In genomic region chr3:37887824-37888223, GRCh38 we compare ENCODE assay signal across 22 cellular contexts.
"Had no signal": no experiment of that assay in that cellular context is flagged by ENCODE, and none has a peak within 500 bp of the region (broad histone marks: within the 10 kb centered on the region; RNA-seq: fewer than 3 reads in every experiment).

No MANE protein-coding gene starts in this region.

- H3K4me3 ChIP-seq: ascending aorta, body of pancreas had no signal

- H3K9me3 Mint-ChIP-seq: activated naive CD4-positive, alpha-beta T cell treated with anti-CD3 and anti-CD28 coated beads, Interleukin-2, amount 50 U/mL, for 24 hours; activated T-cell treated with anti-CD3 and anti-CD28 coated beads, Interleukin-2, amount 50 U/mL, for 24 hours; activated T-helper 1 cell treated with anti-CD3 and anti-CD28 coated beads, Interleukin-12 subunit alpha, Interleukin-12 subunit beta, Interleukin-2, Interleukin-4 antibody, amounts not matched to agents 30 ng/mL and 10 ng/mL and 1 ng/mL, durations not matched to agents 14 hours and 24 hours and 36 hours; central memory CD8-positive, alpha-beta T cell; T-helper 1 cell treated with Interleukin-12 subunit alpha and Interleukin-12 subunit beta and Interleukin-4 antibody, amounts not matched to agents 30 μg/mL and 1 μg/mL, for 36 hours; WTC11 had no signal

- DNase-seq: activated CD4-positive, alpha-beta T cell treated with anti-CD3 and anti-CD28 coated beads for 48 hours; activated CD4-positive, alpha-beta T cell treated with anti-CD3 and anti-CD28 coated beads, Interleukin-2, amount 50 U/mL, for 4 hours; activated CD4-positive, CD25-positive, alpha-beta regulatory T cell treated with anti-CD3 and anti-CD28 coated beads, Interleukin-2, amount 50 U/mL, for 72 hours; activated CD8-positive, alpha-beta memory T cell treated with anti-CD3 and anti-CD28 coated beads, Interleukin-2, amount 10 ng/mL, durations not matched to agents 7 days and 5 days; activated effector memory CD4-positive, alpha-beta T cell treated with Interleukin-2 at 50 U/mL for 16 hours; activated naive CD4-positive, alpha-beta T cell; activated T-cell treated with anti-CD3 and anti-CD28 coated beads, Interleukin-2, amount 50 U/mL, for 24 hours; body of pancreas; KG1; NCI-H1048; NCI-H1694; NCI-H510A treated with DMSO at 0.1 percent for 48 hours; NCI-H69; NK-92 treated with Interleukin-12 subunit alpha and Interleukin-12 subunit beta, amount 100 ng/mL, for 24 hours; PC-3; SHP77 treated with DMSO at 0.1 percent for 48 hours had no signal

- H3K27me3 Mint-ChIP-seq: activated naive CD4-positive, alpha-beta T cell treated with anti-CD3 and anti-CD28 coated beads, Interleukin-2, amount 50 U/mL, for 24 hours; activated T-cell treated with anti-CD3 and anti-CD28 coated beads, Interleukin-2, amount 50 U/mL, for 24 hours had no signal

- H3K36me3 ChIP-seq: ascending aorta had no signal

- H3K27ac ChIP-seq: ascending aorta, body of pancreas had no signal

- H3K36me3 Mint-ChIP-seq: activated CD8-positive, alpha-beta memory T cell treated with anti-CD3 and anti-CD28 coated beads, Interleukin-2, amount 10 ng/mL, durations not matched to agents 7 days and 5 days; activated naive CD4-positive, alpha-beta T cell treated with anti-CD3 and anti-CD28 coated beads, Interleukin-2, amount 50 U/mL, for 24 hours; WTC11 had no signal

- ATAC-seq: activated CD8-positive, alpha-beta memory T cell treated with anti-CD3 and anti-CD28 coated beads, Interleukin-2, amount 10 ng/mL, durations not matched to agents 7 days and 5 days; body of pancreas; PC-3; WTC11 had no signal

- H3K4me1 Mint-ChIP-seq: activated naive CD4-positive, alpha-beta T cell treated with anti-CD3 and anti-CD28 coated beads, Interleukin-2, amount 50 U/mL, for 24 hours; central memory CD8-positive, alpha-beta T cell had no signal

- H3K27ac Mint-ChIP-seq: activated CD8-positive, alpha-beta memory T cell treated with anti-CD3 and anti-CD28 coated beads, Interleukin-2, amount 10 ng/mL, durations not matched to agents 7 days and 5 days; activated naive CD4-positive, alpha-beta T cell treated with anti-CD3 and anti-CD28 coated beads, Interleukin-2, amount 50 U/mL, for 24 hours; activated T-cell treated with anti-CD3 and anti-CD28 coated beads, Interleukin-2, amount 50 U/mL, for 24 hours; activated T-helper 1 cell treated with anti-CD3 and anti-CD28 coated beads, Interleukin-12 subunit alpha, Interleukin-12 subunit beta, Interleukin-2, Interleukin-4 antibody, amounts not matched to agents 30 ng/mL and 10 ng/mL and 1 ng/mL, durations not matched to agents 14 hours and 24 hours and 36 hours; T-helper 1 cell treated with Interleukin-12 subunit alpha and Interleukin-12 subunit beta and Interleukin-4 antibody, amounts not matched to agents 30 μg/mL and 1 μg/mL, for 36 hours; WTC11 had no signal

- H3K9me3 ChIP-seq: ascending aorta, body of pancreas had no signal

- H3K4me3 Mint-ChIP-seq: activated CD8-positive, alpha-beta memory T cell treated with anti-CD3 and anti-CD28 coated beads, Interleukin-2, amount 10 ng/mL, durations not matched to agents 7 days and 5 days; activated naive CD4-positive, alpha-beta T cell treated with anti-CD3 and anti-CD28 coated beads, Interleukin-2, amount 50 U/mL, for 24 hours; activated T-cell treated with anti-CD3 and anti-CD28 coated beads, Interleukin-2, amount 50 U/mL, for 24 hours; activated T-helper 1 cell treated with anti-CD3 and anti-CD28 coated beads, Interleukin-12 subunit alpha, Interleukin-12 subunit beta, Interleukin-2, Interleukin-4 antibody, amounts not matched to agents 30 ng/mL and 10 ng/mL and 1 ng/mL, durations not matched to agents 14 hours and 24 hours and 36 hours; central memory CD8-positive, alpha-beta T cell; T-helper 1 cell treated with Interleukin-12 subunit alpha and Interleukin-12 subunit beta and Interleukin-4 antibody, amounts not matched to agents 30 μg/mL and 1 μg/mL, for 36 hours; WTC11 had no signal
